8 cellular contexts compared by ENCODE assay signal in genomic region chr2:86442642-86443005, GRCh38. TPM values are rescaled to one million over a fixed set of nuclear protein-coding genes. Genes with fewer than 3 reads are reported as not detected.
DNase-seq lines count a peak whose midpoint lies in the region; ATAC-seq and TF ChIP-seq lines count a peak whose summit lies in the region.

No MANE protein-coding gene starts in this region.

- peaks cover 38% of the 10 kb centered on the region for H3K4me1 ChIP-seq in suprapubic skin

- TF ChIP-seq POLR2A in suprapubic skin (IDR thresholded peaks at IDR 0.05) = no peak

- no peak for TF ChIP-seq CTCF in suprapubic skin (IDR thresholded peaks at IDR 0.05)

- WGBS in suprapubic skin = 1% methylated on average over 5 of the region's 5 CpGs

- TF ChIP-seq EP300 in suprapubic skin (IDR thresholded peaks at IDR 0.05) = no peak

- peaks cover 3% of the 10 kb centered on the region for H3K36me3 ChIP-seq in suprapubic skin

- peaks cover 0 to 20% (median 12%) of the 10 kb centered on the region in 3 donors for H3K9me3 Mint-ChIP-seq in IgD-negative memory B cell

- ATAC-seq in GM21619 (IDR thresholded peaks at IDR 0.05; ENCODE audit: unreplicated experiment) = peak; percentile 62

- peak overlapping the region; percentile 91 to 97 (median 96) for H3K4me3 Mint-ChIP-seq in IgD-negative memory B cell

- H3K9me3 ChIP-seq in suprapubic skin = peaks cover 14% of the 10 kb centered on the region

- H3K27ac Mint-ChIP-seq in IgD-negative memory B cell = peak overlapping the region; percentile 93 to 99 (median 98)

- peak; percentile 20 for DNase-seq in DMS153 treated with DMSO at 0.1 percent for 48 hours (lab: John Stamatoyannopoulos, UW; ENCODE audit: unreplicated experiment)
- peak; percentile 97 for DNase-seq in SK-MEL-5 (ENCODE audit: low read depth, low spot score)
- DNase-seq in activated naive CD4-positive, alpha-beta T cell treated with anti-CD3 and anti-CD28 coated beads, Interleukin-2, amount 50 U/mL, for 16 hours = peak; percentile 75
- DNase-seq in germinal center (ENCODE audit: low spot score) = peak; percentile 76
- peak; percentile 89 for DNase-seq in non-pigmented ciliary epithelial cell (ENCODE audit: low read depth)
- DNase-seq in suprapubic skin (ENCODE audit: low spot score in 2 of 2) = peak; percentile 91

- in situ Hi-C loops in SK-MEL-5 (cut with HindIII; ENCODE audit: low pct_unique_long_range_greater_than_20kb, low sequenced_read_pairs) = no loop called here

- H3K27me3 Mint-ChIP-seq in IgD-negative memory B cell = no peaks in the 10 kb centered on the region

- H3K27ac ChIP-seq in suprapubic skin = peak overlapping the region; percentile 100

- peaks cover 6% of the 10 kb centered on the region for H3K36me3 Mint-ChIP-seq in IgD-negative memory B cell

- H3K4me1 Mint-ChIP-seq in IgD-negative memory B cell = peaks cover 26 to 43% (median 37%) of the 10 kb centered on the region in 3 donors

- peak overlapping the region; percentile 77 for H3K4me3 ChIP-seq in suprapubic skin

- no peaks in the 10 kb centered on the region for H3K27me3 ChIP-seq in suprapubic skin

RNA-seq across cellular contexts. Expression of gene KDM3A, which starts 1.5 kb away (rescaled TPM):
- 14.2 TPM for polyA plus RNA-seq in IgD-negative memory B cell
- 35.6 and 45.1 TPM in 2 replicates for total RNA-seq in SK-MEL-5 (2014; rRNA removed; shearing (Covaris generic))
- polyA plus RNA-seq in SK-MEL-5 (2015; cell fraction: cytosol; rRNA removed) = 18.3 and 27.2 TPM in 2 replicates
- polyA plus RNA-seq in SK-MEL-5 (2015; cell fraction: nucleus; rRNA removed) = 127 and 133 TPM in 2 replicates
- total RNA-seq in suprapubic skin = 100 to 1,000 TPM in 1 of 4 donors, 10 to 100 TPM in 3; 42.9 to 153 (median 64.9) TPM

Comparison
In these comparisons a context has a peak if more than half of its experiments do, and no peak if none do; other contexts are left out.
1. Peak in every context shown above with its lines: DNase-seq, ATAC-seq, H3K4me3 ChIP-seq and H3K27ac ChIP-seq.
2. DNase-seq: peak in every context shown above with its lines; median percentile 97 in SK-MEL-5; 91 in suprapubic skin; 89 in non-pigmented ciliary epithelial cell; 76 in germinal center; 75 in activated naive CD4-positive, alpha-beta T cell treated with anti-CD3 and anti-CD28 coated beads, Interleukin-2, amount 50 U/mL, for 16 hours; 20 in DMS153 treated with DMSO at 0.1 percent for 48 hours.